In genomic region chr3:114151091-114151490, GRCh38 we compare ENCODE assay signal across 23 cellular contexts. TPM values are rescaled to one million over a fixed set of nuclear protein-coding genes. Genes with fewer than 3 reads are reported as not detected.
"Had no signal": no experiment of that assay in that cellular context is flagged by ENCODE, and none has a peak within 500 bp of the region (broad histone marks: within the 10 kb centered on the region; RNA-seq: fewer than 3 reads in every experiment).

No MANE protein-coding gene starts in this region.

- H3K27me3 Mint-ChIP-seq: IgD-negative memory B cell had no signal

- H3K4me2 ChIP-seq: KMS-11 had no signal

- H3K9ac ChIP-seq: KMS-11 had no signal

- H3K9me3 Mint-ChIP-seq: IgD-negative memory B cell had no signal

- H3K27ac ChIP-seq: HL-60, KMS-11, SJSA1, SK-N-MC had no signal

- H3K36me3 Mint-ChIP-seq: IgD-negative memory B cell had no signal

- H3K4me3 Mint-ChIP-seq: IgD-negative memory B cell had no signal

- H3K36me3 ChIP-seq: SJSA1 had no signal

- ATAC-seq: K562 had no signal

- H3K4me3 ChIP-seq: K562, SJSA1, SK-N-MC had no signal

- DNase-seq: Kasumi-1, MV-4-11, NCI-H1048, NCI-H1105, NCI-H1417, NCI-H1436 treated with DMSO at 0.1 percent for 48 hours, NCI-H1694, NCI-H187 treated with DMSO at 0.1 percent for 48 hours, NCI-H2029 treated with DMSO at 0.1 percent for 48 hours, NCI-H2171 treated with DMSO at 0.1 percent for 48 hours, NCI-H345, NCI-H446 treated with DMSO at 0.1 percent for 48 hours, NCI-H526, Right ventricle myocardium superior, RPMI8226, SIG-M5 had no signal

- H3K27me3 ChIP-seq: SJSA1 had no signal

RNA-seq across cellular contexts. Expression of gene DRD3, which starts 27.8 kb away (rescaled TPM):
- total RNA-seq: K562, MCF 10A, Right ventricle myocardium superior, SJSA1 had no signal
- polyA plus RNA-seq: IgD-negative memory B cell, K562 had no signal
